25 cellular contexts compared by ENCODE assay signal in genomic region chr9:80957806-80958205, GRCh38.
"Had no signal": no experiment of that assay in that cellular context is flagged by ENCODE, and none has a peak within 500 bp of the region (broad histone marks: within the 10 kb centered on the region; RNA-seq: fewer than 3 reads in every experiment).

No MANE protein-coding gene starts in this region.

- H3K27me3 ChIP-seq: gastroesophageal sphincter, heart left ventricle, ovary, upper lobe of left lung had no signal

- H3K4me3 Mint-ChIP-seq: activated CD4-positive, alpha-beta T cell treated with anti-CD3 and anti-CD28 coated beads, Interleukin-2, amount 10 ng/mL, durations not matched to agents 7 days and 5 days; activated CD8-positive, alpha-beta memory T cell treated with anti-CD3 and anti-CD28 coated beads, Interleukin-2, amount 10 ng/mL, durations not matched to agents 7 days and 5 days; activated CD8-positive, alpha-beta T cell treated with anti-CD3 and anti-CD28 coated beads for 36 hours; activated T-helper 1 cell treated with anti-CD3 and anti-CD28 coated beads, Interleukin-12 subunit alpha, Interleukin-12 subunit beta, Interleukin-2, Interleukin-4 antibody, amounts not matched to agents 30 ng/mL and 10 ng/mL and 1 ng/mL, durations not matched to agents 14 hours and 24 hours and 36 hours; central memory CD8-positive, alpha-beta T cell; mesothelial cell of epicardium; natural killer cell; T-cell; T-helper 2 cell treated with Interferon-gamma antibody and Interleukin-4, amounts not matched to agents 5 μg/mL and 100 μg/mL, for 36 hours had no signal

- H3K36me3 Mint-ChIP-seq: activated CD8-positive, alpha-beta memory T cell treated with anti-CD3 and anti-CD28 coated beads, Interleukin-2, amount 10 ng/mL, durations not matched to agents 7 days and 5 days; mesothelial cell of epicardium; natural killer cell; T-cell had no signal

- DNase-seq: activated CD4-positive, alpha-beta T cell treated with anti-CD3 and anti-CD28 coated beads, Interleukin-2, amount 10 ng/mL, durations not matched to agents 7 days and 5 days; activated CD4-positive, CD25-positive, alpha-beta regulatory T cell treated with anti-CD3 and anti-CD28 coated beads, Interleukin-2, amount 50 U/mL, for 72 hours; activated CD8-positive, alpha-beta memory T cell treated with anti-CD3 and anti-CD28 coated beads, Interleukin-2, amount 10 ng/mL, durations not matched to agents 7 days and 5 days; activated CD8-positive, alpha-beta T cell treated with anti-CD3 and anti-CD28 coated beads for 36 hours; activated gamma-delta T cell; activated naive CD4-positive, alpha-beta T cell treated with anti-CD3 and anti-CD28 coated beads, Interleukin-2, amount 50 U/mL, for 16 hours; activated T-cell treated with anti-CD3 and anti-CD28 coated beads for 4 hours; anterior cingulate cortex; heart left ventricle; lower lobe of right lung; natural killer cell; ovary; stimulated activated CD4-positive, alpha-beta T cell treated with anti-CD3 and anti-CD28 coated beads, Interleukin-12 subunit alpha, Interleukin-12 subunit beta, amount 100 ng/mL, for 4 hours; stimulated activated CD4-positive, alpha-beta T cell treated with anti-CD3 and anti-CD28 coated beads, Interleukin-4, amount 100 ng/mL, for 4 hours; stimulated activated naive CD8-positive, alpha-beta T cell treated with anti-CD3 and anti-CD28 coated beads, Interleukin-15, Interleukin-2, amounts not matched to agents 100 U/mL and 50 U/mL, for 24 hours; T-cell; upper lobe of left lung; WERI-Rb-1 had no signal

- H3K27me3 Mint-ChIP-seq: activated CD4-positive, alpha-beta T cell treated with anti-CD3 and anti-CD28 coated beads, Interleukin-2, amount 10 ng/mL, durations not matched to agents 7 days and 5 days; activated CD8-positive, alpha-beta memory T cell treated with anti-CD3 and anti-CD28 coated beads, Interleukin-2, amount 10 ng/mL, durations not matched to agents 7 days and 5 days; activated CD8-positive, alpha-beta T cell treated with anti-CD3 and anti-CD28 coated beads for 36 hours; central memory CD8-positive, alpha-beta T cell; T-cell had no signal

- H3K9me3 ChIP-seq: gastroesophageal sphincter, heart left ventricle, lower lobe of right lung, ovary, prostate gland, upper lobe of left lung had no signal

- H3K9me3 Mint-ChIP-seq: activated CD4-positive, alpha-beta T cell treated with anti-CD3 and anti-CD28 coated beads, Interleukin-2, amount 10 ng/mL, durations not matched to agents 7 days and 5 days; activated T-helper 1 cell treated with anti-CD3 and anti-CD28 coated beads, Interleukin-12 subunit alpha, Interleukin-12 subunit beta, Interleukin-2, Interleukin-4 antibody, amounts not matched to agents 30 ng/mL and 10 ng/mL and 1 ng/mL, durations not matched to agents 14 hours and 24 hours and 36 hours had no signal

- H3K4me3 ChIP-seq: coronary artery, gastroesophageal sphincter, heart left ventricle, lower lobe of right lung, ovary, prostate gland, upper lobe of left lung had no signal

- H3K4me1 ChIP-seq: gastroesophageal sphincter, heart left ventricle, lower lobe of right lung, prostate gland, upper lobe of left lung had no signal

- H3K27ac Mint-ChIP-seq: activated CD4-positive, alpha-beta T cell treated with anti-CD3 and anti-CD28 coated beads, Interleukin-2, amount 10 ng/mL, durations not matched to agents 7 days and 5 days; activated CD8-positive, alpha-beta memory T cell treated with anti-CD3 and anti-CD28 coated beads, Interleukin-2, amount 10 ng/mL, durations not matched to agents 7 days and 5 days; activated CD8-positive, alpha-beta T cell treated with anti-CD3 and anti-CD28 coated beads for 36 hours; activated T-helper 1 cell treated with anti-CD3 and anti-CD28 coated beads, Interleukin-12 subunit alpha, Interleukin-12 subunit beta, Interleukin-2, Interleukin-4 antibody, amounts not matched to agents 30 ng/mL and 10 ng/mL and 1 ng/mL, durations not matched to agents 14 hours and 24 hours and 36 hours; mesothelial cell of epicardium; natural killer cell; T-cell; T-helper 2 cell treated with Interferon-gamma antibody and Interleukin-4, amounts not matched to agents 5 μg/mL and 100 μg/mL, for 36 hours had no signal

- H3K27ac ChIP-seq: coronary artery, gastroesophageal sphincter, heart left ventricle, lower lobe of right lung, ovary, prostate gland, upper lobe of left lung, WERI-Rb-1 had no signal

- H3K4me1 Mint-ChIP-seq: activated CD4-positive, alpha-beta T cell treated with anti-CD3 and anti-CD28 coated beads, Interleukin-2, amount 10 ng/mL, durations not matched to agents 7 days and 5 days; activated CD8-positive, alpha-beta memory T cell treated with anti-CD3 and anti-CD28 coated beads, Interleukin-2, amount 10 ng/mL, durations not matched to agents 7 days and 5 days; central memory CD8-positive, alpha-beta T cell; natural killer cell; T-cell had no signal

- ATAC-seq: activated CD8-positive, alpha-beta memory T cell treated with anti-CD3 and anti-CD28 coated beads, Interleukin-2, amount 10 ng/mL, durations not matched to agents 7 days and 5 days; activated CD8-positive, alpha-beta T cell treated with anti-CD3 and anti-CD28 coated beads for 36 hours; gastroesophageal sphincter; heart left ventricle; lower lobe of right lung; natural killer cell; stimulated activated naive CD8-positive, alpha-beta T cell treated with anti-CD3 and anti-CD28 coated beads, Interleukin-15, Interleukin-2, amounts not matched to agents 100 U/mL and 50 U/mL, for 24 hours; T-cell had no signal

- H3K36me3 ChIP-seq: gastroesophageal sphincter, heart left ventricle, lower lobe of right lung, ovary, prostate gland, upper lobe of left lung, WERI-Rb-1 had no signal
